8 cellular contexts compared by ENCODE assay signal in the genomic region with DNA sequence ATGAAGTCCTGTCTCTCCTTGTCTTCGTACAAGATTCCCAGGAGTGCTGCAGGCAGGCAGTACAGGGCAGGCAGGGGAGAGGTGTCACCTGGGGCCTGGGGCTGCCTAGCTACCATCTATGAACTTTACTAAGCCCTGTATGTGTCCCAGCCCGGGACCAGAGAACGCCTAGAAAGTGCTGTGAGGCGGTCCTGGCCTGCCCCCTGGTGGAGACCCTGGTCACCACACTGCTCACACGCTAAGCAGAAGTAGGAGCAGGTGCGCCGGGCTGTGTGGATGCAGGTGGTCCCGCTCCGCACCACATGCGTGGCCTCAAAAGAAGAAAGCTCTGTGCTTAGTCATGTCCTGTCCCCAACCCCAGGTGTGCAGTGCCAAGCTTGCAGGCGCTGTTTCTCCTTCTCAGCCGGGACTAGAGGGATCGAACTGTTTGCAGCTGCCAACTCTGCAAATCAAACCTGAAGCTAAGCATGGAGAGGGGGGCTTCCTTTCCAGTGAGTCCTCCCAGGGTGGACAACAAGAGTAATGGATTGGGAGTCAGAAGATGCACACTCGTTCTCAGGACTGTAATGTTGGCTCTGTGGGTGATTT. TPM values are rescaled to one million over a fixed set of nuclear protein-coding genes. Genes with fewer than 3 reads are reported as not detected.
A peak's percentile ranks its signal among the peaks of the same experiment; 100 is the strongest.
DNase-seq lines count a peak whose midpoint lies in the region; ATAC-seq and TF ChIP-seq lines count a peak whose summit lies in the region.
"Not testable (repeated sequence)": the region's sequence is repeated elsewhere in the genome, so short reads cannot be mapped to it uniquely, and the experiment has no call there.

No MANE protein-coding gene starts in this region.

- not testable (repeated sequence) for H3K9me3 ChIP-seq in right lobe of liver

- not testable (repeated sequence) for H3K27ac ChIP-seq in right lobe of liver

- H3K27ac Mint-ChIP-seq in activated CD4-positive, alpha-beta T cell treated with anti-CD3 and anti-CD28 coated beads, Interleukin-2, amount 10 ng/mL, durations not matched to agents 24 days and 14 days; stimulated activated effector memory CD8-positive, alpha-beta T cell treated with anti-CD3 and anti-CD28 coated beads, Interleukin-12 subunit alpha, Interleukin-12 subunit beta, amount 100 ng/mL, for 72 hours: not testable (repeated sequence)

- not testable (repeated sequence) for H3K4me3 ChIP-seq in BJ (ENCODE audit: low read depth, low read length); LNCaP clone FGC (ENCODE audit: low read depth, low read length); right lobe of liver

- TF ChIP-seq POLR2A in right lobe of liver (IDR thresholded peaks at IDR 0.05), result not testable (repeated sequence)

- not testable (repeated sequence) for H3K36me3 ChIP-seq in BJ (ENCODE audit: control insufficient read depth, insufficient read depth, low read length); right lobe of liver

- H3K4me1 ChIP-seq in right lobe of liver, result not testable (repeated sequence)

- not testable (repeated sequence) for ATAC-seq in right lobe of liver; stimulated activated effector memory CD8-positive, alpha-beta T cell treated with anti-CD3 and anti-CD28 coated beads, Interleukin-12 subunit alpha, Interleukin-12 subunit beta, amount 100 ng/mL, for 72 hours

- TF ChIP-seq CTCF in BJ (IDR thresholded peaks at IDR 0.05; ENCODE audit: insufficient read depth, low read depth, low read length), result peak; percentile 30; the same call in 1 of the 2 replicates
- peak; percentile 26; the same call in 1 of the 2 replicates for TF ChIP-seq CTCF in LNCaP clone FGC (IDR thresholded peaks at IDR 0.05; ENCODE audit: control insufficient read depth, extremely low read depth, insufficient read depth)
- peak; percentile 25 to 40 (median 38) for TF ChIP-seq CTCF in right lobe of liver (IDR thresholded peaks at IDR 0.05)

- POLR2A ChIA-PET in BJ (lab: Charles Lee), result not testable (repeated sequence)

- not testable (repeated sequence) for H3K4me1 Mint-ChIP-seq in activated CD4-positive, alpha-beta T cell treated with anti-CD3 and anti-CD28 coated beads, Interleukin-2, amount 10 ng/mL, durations not matched to agents 24 days and 14 days; stimulated activated effector memory CD8-positive, alpha-beta T cell treated with anti-CD3 and anti-CD28 coated beads, Interleukin-12 subunit alpha, Interleukin-12 subunit beta, amount 100 ng/mL, for 72 hours

- H3K36me3 Mint-ChIP-seq in activated CD4-positive, alpha-beta T cell treated with anti-CD3 and anti-CD28 coated beads, Interleukin-2, amount 10 ng/mL, durations not matched to agents 24 days and 14 days (ENCODE audit: low read depth); stimulated activated effector memory CD8-positive, alpha-beta T cell treated with anti-CD3 and anti-CD28 coated beads, Interleukin-12 subunit alpha, Interleukin-12 subunit beta, amount 100 ng/mL, for 72 hours: not testable (repeated sequence)

- intact Hi-C loops in activated CD4-positive, alpha-beta T cell treated with anti-CD3 and anti-CD28 coated beads, Interleukin-2, amount 10 ng/mL, durations not matched to agents 24 days and 14 days (cut with micrococcal nuclease); right lobe of liver (cut with DNase I): not testable (repeated sequence)

- DNase-seq in BJ (ENCODE audit: low read depth); LNCaP clone FGC (ENCODE audit: low read depth): not testable (repeated sequence)
- peak; percentile 88 for DNase-seq in activated CD4-positive, alpha-beta T cell treated with anti-CD3 and anti-CD28 coated beads, Interleukin-2, amount 10 ng/mL, durations not matched to agents 24 days and 14 days
- peak; percentile 36 for DNase-seq in activated T-helper 9 cell treated with anti-CD3 and anti-CD28 coated beads, Interleukin-2, amount 50 U/mL, for 16 hours (ENCODE audit: low read depth)
- peak; percentile 37 for DNase-seq in effector CD4-positive, alpha-beta T cell
- DNase-seq in right lobe of liver, result peak in 1 of 3 donors; percentile 43
- peak; percentile 52 for DNase-seq in stimulated activated CD4-positive, alpha-beta T cell treated with anti-CD3 and anti-CD28 coated beads, Interleukin-12 subunit alpha, Interleukin-12 subunit beta, amount 100 ng/mL, for 4 hours
- peak; percentile 18 to 70 for DNase-seq in stimulated activated effector memory CD8-positive, alpha-beta T cell treated with anti-CD3 and anti-CD28 coated beads, Interleukin-12 subunit alpha, Interleukin-12 subunit beta, amount 100 ng/mL, for 72 hours (ENCODE audit: low spot score in 2 of 2)

- peaks cover 13% of the 10 kb centered on the region for H3K27me3 Mint-ChIP-seq in activated CD4-positive, alpha-beta T cell treated with anti-CD3 and anti-CD28 coated beads, Interleukin-2, amount 10 ng/mL, durations not matched to agents 24 days and 14 days

- 0% methylated on average over 1 of the region's 14 CpGs for WGBS in right lobe of liver (ENCODE audit: insufficient coverage, low coverage, low lambda C conversion rate, missing lambda C conversion rate)

- H3K27me3 ChIP-seq in BJ (ENCODE audit: control insufficient read depth, insufficient read depth, low read length); right lobe of liver: not testable (repeated sequence)

- H3K4me3 Mint-ChIP-seq in activated CD4-positive, alpha-beta T cell treated with anti-CD3 and anti-CD28 coated beads, Interleukin-2, amount 10 ng/mL, durations not matched to agents 24 days and 14 days; stimulated activated effector memory CD8-positive, alpha-beta T cell treated with anti-CD3 and anti-CD28 coated beads, Interleukin-12 subunit alpha, Interleukin-12 subunit beta, amount 100 ng/mL, for 72 hours: not testable (repeated sequence)

- CTCF ChIA-PET in BJ (lab: Yijun Ruan, JAX), result interaction anchor here (0.6 to 0.9 kb wide), 2 partner anchors 10 to 85 kb away, joined by 3 read pairs; partner anchors contain the start of gene NUDT8

- not testable (repeated sequence) for H3K9me3 Mint-ChIP-seq in activated CD4-positive, alpha-beta T cell treated with anti-CD3 and anti-CD28 coated beads, Interleukin-2, amount 10 ng/mL, durations not matched to agents 24 days and 14 days; stimulated activated effector memory CD8-positive, alpha-beta T cell treated with anti-CD3 and anti-CD28 coated beads, Interleukin-12 subunit alpha, Interleukin-12 subunit beta, amount 100 ng/mL, for 72 hours

RNA-seq across cellular contexts. Expression of gene ALDH3B2, which starts 39.6 kb away (rescaled TPM):
- polyA plus RNA-seq in BJ (2011; rRNA removed), result not detected in 2 replicates
- not detected in 2 replicates for polyA minus RNA-seq in BJ (2011; rRNA and poly(A)+ RNA removed)
- total RNA-seq in activated CD4-positive, alpha-beta T cell treated with anti-CD3 and anti-CD28 coated beads, Interleukin-2, amount 10 ng/mL, durations not matched to agents 24 days and 14 days, result not detected in 2 replicates
- not detected for total RNA-seq in right lobe of liver
